Comparison of ENCODE assay signal across 8 cellular contexts in the genomic region with DNA sequence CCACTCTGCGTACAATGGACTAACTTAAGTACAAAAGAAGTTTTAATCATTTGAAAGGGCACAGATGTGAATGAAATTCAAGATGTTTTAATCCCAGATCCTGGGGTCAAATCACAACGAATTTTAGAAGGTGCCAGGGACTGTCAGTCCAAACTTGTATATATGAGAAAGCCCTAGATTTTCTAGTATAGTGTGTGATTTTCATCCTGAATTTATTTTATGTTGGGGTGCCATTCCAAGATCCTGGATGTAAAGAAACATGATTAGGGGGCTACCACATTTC.
DNase-seq lines count a peak whose midpoint lies in the region; ATAC-seq and TF ChIP-seq lines count a peak whose summit lies in the region.

No MANE protein-coding gene starts in this region.

- H3K4me1 ChIP-seq in right atrium auricular region (peaks cover 0 to 52% of the 10 kb centered on the region in 2 donors), ascending aorta (peaks cover 6 to 50% of the 10 kb centered on the region in 2 donors), mucosa of rectum (ENCODE audit: control insufficient read depth in 2 of 2, insufficient read depth in 2 of 2, low read length in 2 of 2) (peaks cover 34 to 38% of the 10 kb centered on the region in 2 donors), vagina (peaks cover 62% of the 10 kb centered on the region)

- intact Hi-C loops in Right ventricle myocardium inferior (cut with DNase I) (no loop called here), ascending aorta (cut with DNase I) (no loop called here), vagina (cut with DNase I) (loop anchor here (5.0 kb wide), 1 partner anchor 41 kb away; no protein-coding TSS in a partner anchor)

- ATAC-seq in Right ventricle myocardium inferior: no peak
- ATAC-seq in GM19035 (IDR thresholded peaks at IDR 0.05; ENCODE audit: unreplicated experiment): no peak
- no peak for ATAC-seq in GM21381 (IDR thresholded peaks at IDR 0.05; ENCODE audit: unreplicated experiment)
- ATAC-seq in HG03378 (IDR thresholded peaks at IDR 0.05; ENCODE audit: unreplicated experiment): no peak

- H3K27ac ChIP-seq in right atrium auricular region (peak overlapping the region; percentile 70 to 85), ascending aorta (peak overlapping the region; percentile 76 to 91), mucosa of rectum (ENCODE audit: low read depth in 2 of 2, low read length in 2 of 2) (peak overlapping the region; percentile 85 to 88), vagina (peak overlapping the region; percentile 78)

- H3K27me3 ChIP-seq in right atrium auricular region (no peaks in the 10 kb centered on the region), ascending aorta (no peaks in the 10 kb centered on the region), mucosa of rectum (ENCODE audit: control insufficient read depth in 2 of 2, insufficient read depth in 2 of 2, low read length in 2 of 2) (no peaks in the 10 kb centered on the region), vagina (no peaks in the 10 kb centered on the region)

- TF ChIP-seq POLR2A in vagina (IDR thresholded peaks at IDR 0.05): no peak

- peak overlapping the region; percentile 29 to 80 for H3K9ac ChIP-seq in mucosa of rectum (ENCODE audit: low read depth in 1 of 2, low read length in 2 of 2)

- no peak for TF ChIP-seq CTCF in right atrium auricular region (IDR thresholded peaks at IDR 0.05)
- TF ChIP-seq CTCF in ascending aorta (IDR thresholded peaks at IDR 0.05): no peak
- no peak for TF ChIP-seq CTCF in vagina (IDR thresholded peaks at IDR 0.05)

- H3K36me3 ChIP-seq in right atrium auricular region (no peaks in the 10 kb centered on the region), ascending aorta (no peaks in the 10 kb centered on the region), mucosa of rectum (ENCODE audit: control insufficient read depth in 2 of 2, insufficient read depth in 2 of 2, low read length in 2 of 2) (no peaks in the 10 kb centered on the region), vagina (no peaks in the 10 kb centered on the region)

- peak overlapping the region in 1 of 2 donors; percentile 6 for H3K4me3 ChIP-seq in right atrium auricular region
- no peak overlapping the region for H3K4me3 ChIP-seq in ascending aorta
- H3K4me3 ChIP-seq in mucosa of rectum (ENCODE audit: low read length in 2 of 2): peak overlapping the region; percentile 49 to 55
- H3K4me3 ChIP-seq in vagina: no peak overlapping the region

- no peak for DNase-seq in right atrium auricular region (ENCODE audit: low spot score)
- DNase-seq in Right ventricle myocardium inferior (ENCODE audit: missing footprints): no peak
- no peak for DNase-seq in ascending aorta (ENCODE audit: low spot score in 2 of 2)
- no peak for DNase-seq in vagina (ENCODE audit: extremely low spot score in 2 of 2)

- H3K9me3 ChIP-seq in right atrium auricular region (no peaks in the 10 kb centered on the region), ascending aorta (no peaks in the 10 kb centered on the region), mucosa of rectum (ENCODE audit: control insufficient read depth in 2 of 2, low read length in 2 of 2) (no peaks in the 10 kb centered on the region), vagina (no peaks in the 10 kb centered on the region)

Comparison
In these comparisons a context has a peak if more than half of its experiments do, and no peak if none do; other contexts are left out.
1. H3K4me3 ChIP-seq: peak in mucosa of rectum (2 of 2); none in ascending aorta (0 of 2) and vagina (0 of 2).
2. Peak in every context shown above with its lines, with median percentiles within 50 percentile points of each other: H3K27ac ChIP-seq.